ENCODE assay signal across 8 cellular contexts in genomic region chr19:49676690-49677231, GRCh38. TPM values are rescaled to one million over a fixed set of nuclear protein-coding genes. Genes with fewer than 3 reads are reported as not detected.
DNase-seq lines count a peak whose midpoint lies in the region; ATAC-seq and TF ChIP-seq lines count a peak whose summit lies in the region.

No MANE protein-coding gene starts in this region.

- peaks cover 32 to 55% (median 44%) of the 10 kb centered on the region in 4 donors for H3K4me1 Mint-ChIP-seq in naive thymus-derived CD8-positive, alpha-beta T cell
- H3K4me1 Mint-ChIP-seq in stimulated activated naive B cell treated with anti-CD40 and anti-IgM and Interleukin-4, amounts not matched to agents 10 μg/mL and 1 μg/mL and 100 μg/mL, for 72 hours: peaks cover 39 to 54% of the 10 kb centered on the region in 2 donors

- no peaks in the 10 kb centered on the region for H3K27me3 Mint-ChIP-seq in naive thymus-derived CD8-positive, alpha-beta T cell
- no peaks in the 10 kb centered on the region for H3K27me3 Mint-ChIP-seq in stimulated activated naive B cell treated with anti-CD40 and anti-IgM and Interleukin-4, amounts not matched to agents 10 μg/mL and 1 μg/mL and 100 μg/mL, for 72 hours

- peaks cover 0 to 1% (median 0%) of the 10 kb centered on the region in 9 donors for H3K9me3 Mint-ChIP-seq in naive thymus-derived CD8-positive, alpha-beta T cell
- no peaks in the 10 kb centered on the region for H3K9me3 Mint-ChIP-seq in stimulated activated naive B cell treated with anti-CD40 and anti-IgM and Interleukin-4, amounts not matched to agents 10 μg/mL and 1 μg/mL and 100 μg/mL, for 72 hours

- peak overlapping the region; percentile 99 for H3K4me3 ChIP-seq in LNCaP clone FGC (ENCODE audit: low read depth, low read length)

- ATAC-seq in naive thymus-derived CD8-positive, alpha-beta T cell: peak; percentile 74 to 76
- peak; percentile 73 to 77 for ATAC-seq in stimulated activated naive B cell treated with anti-CD40 and anti-IgM and Interleukin-4, amounts not matched to agents 10 μg/mL and 1 μg/mL and 100 μg/mL, for 72 hours (replicated peaks)

- peaks cover 0 to 16% (median 1%) of the 10 kb centered on the region in 3 donors for H3K36me3 Mint-ChIP-seq in naive thymus-derived CD8-positive, alpha-beta T cell
- H3K36me3 Mint-ChIP-seq in stimulated activated naive B cell treated with anti-CD40 and anti-IgM and Interleukin-4, amounts not matched to agents 10 μg/mL and 1 μg/mL and 100 μg/mL, for 72 hours: peaks cover 15 to 35% of the 10 kb centered on the region in 2 donors

- POLR2A ChIA-PET in naive thymus-derived CD8-positive, alpha-beta T cell (lab: Charles Lee): interaction anchor here (0.5 to 7.5 kb wide), 36 partner anchors 9 to 719 kb away, joined by 3 to 63 read pairs (median 6); partner anchors contain the start of genes ALDH16A1, ATF5, BCL2L12 and IRF3

- peak overlapping the region; percentile 89 to 100 (median 98) for H3K4me3 Mint-ChIP-seq in naive thymus-derived CD8-positive, alpha-beta T cell
- peak overlapping the region; percentile 87 to 90 for H3K4me3 Mint-ChIP-seq in stimulated activated naive B cell treated with anti-CD40 and anti-IgM and Interleukin-4, amounts not matched to agents 10 μg/mL and 1 μg/mL and 100 μg/mL, for 72 hours

- no peak for TF ChIP-seq CTCF in LNCaP clone FGC (IDR thresholded peaks at IDR 0.05; ENCODE audit: control insufficient read depth, extremely low read depth, insufficient read depth)

- H3K27ac Mint-ChIP-seq in naive thymus-derived CD8-positive, alpha-beta T cell: peak overlapping the region; percentile 84 to 100 (median 98)
- H3K27ac Mint-ChIP-seq in stimulated activated naive B cell treated with anti-CD40 and anti-IgM and Interleukin-4, amounts not matched to agents 10 μg/mL and 1 μg/mL and 100 μg/mL, for 72 hours: peak overlapping the region; percentile 99

- DNase-seq in DMS79 (lab: John Stamatoyannopoulos, UW) (peak; percentile 100), H4 (ENCODE audit: low spot score) (peak; percentile 100), LNCaP clone FGC (ENCODE audit: low read depth) (peak; percentile 100), RPMI8226 (peak; percentile 99), fibroblast of peridontal ligament (ENCODE audit: extremely low read depth) (peak; percentile 100)
- DNase-seq in activated T-helper 9 cell treated with anti-CD3 and anti-CD28 coated beads, Interleukin-2, amount 50 U/mL, for 16 hours (ENCODE audit: low read depth): peak; percentile 97
- peak; percentile 91 to 100 (median 98) for DNase-seq in naive thymus-derived CD8-positive, alpha-beta T cell
- peak; percentile 99 for DNase-seq in stimulated activated naive B cell treated with anti-CD40 and anti-IgM and Interleukin-4, amounts not matched to agents 10 μg/mL and 1 μg/mL and 100 μg/mL, for 72 hours

RNA-seq across cellular contexts. Expression of gene PRMT1, which starts 0.3 kb away (rescaled TPM):
- total RNA-seq in H4 (2014; rRNA removed; shearing (Covaris generic)): 629 and 716 TPM in 2 replicates
- total RNA-seq in naive thymus-derived CD8-positive, alpha-beta T cell: 100 to 1,000 TPM in 1 of 2 experiments, 10 to 100 TPM in 1; 97.4 to 100 TPM
- 100 to 1,000 TPM; 150 to 162 (median 158) TPM for polyA plus RNA-seq in naive thymus-derived CD8-positive, alpha-beta T cell

RNA-seq across cellular contexts. Expression of gene BCL2L12, which starts 11.0 kb away (rescaled TPM):
- 9.0 and 14.8 TPM in 2 replicates for total RNA-seq in H4 (2014; rRNA removed; shearing (Covaris generic))
- total RNA-seq in naive thymus-derived CD8-positive, alpha-beta T cell: 10 to 100 TPM; 22.5 to 24.0 TPM
- polyA plus RNA-seq in naive thymus-derived CD8-positive, alpha-beta T cell: 10 to 100 TPM; 19.3 to 20.6 (median 19.6) TPM

RNA-seq across cellular contexts. Expression of gene IRF3, which starts 11.1 kb away (rescaled TPM):
- 123 and 133 TPM in 2 replicates for total RNA-seq in H4 (2014; rRNA removed; shearing (Covaris generic))
- 100 to 1,000 TPM; 279 to 303 TPM for total RNA-seq in naive thymus-derived CD8-positive, alpha-beta T cell
- 10 to 100 TPM; 54.6 to 76.1 (median 65.1) TPM for polyA plus RNA-seq in naive thymus-derived CD8-positive, alpha-beta T cell

RNA-seq across cellular contexts. Expression of gene ADM5, which starts 12.6 kb away (rescaled TPM):
- total RNA-seq in H4 (2014; rRNA removed; shearing (Covaris generic)): 0.08 and 1.4 TPM in 2 replicates
- 1 to 10 TPM; 3.5 to 5.1 TPM for total RNA-seq in naive thymus-derived CD8-positive, alpha-beta T cell
- under 1 TPM in 2 of 3 donors, not detected in 1; 0.14 to 0.53 TPM for polyA plus RNA-seq in naive thymus-derived CD8-positive, alpha-beta T cell

RNA-seq across cellular contexts. Expression of gene CPT1C, which starts 14.2 kb away (rescaled TPM):
- total RNA-seq in H4 (2014; rRNA removed; shearing (Covaris generic)): 1.6 and 2.6 TPM in 2 replicates
- total RNA-seq in naive thymus-derived CD8-positive, alpha-beta T cell: 1 to 10 TPM; 2.3 to 2.7 TPM
- under 1 TPM; 0.19 to 0.54 (median 0.40) TPM for polyA plus RNA-seq in naive thymus-derived CD8-positive, alpha-beta T cell

Comparison
In these comparisons a context has a peak if more than half of its experiments do, and no peak if none do; other contexts are left out.
1. Peak in every context shown above with its lines: DNase-seq, ATAC-seq and H3K4me3 ChIP-seq.